ENCODE assay signal across 6 cellular contexts in the genomic region with DNA sequence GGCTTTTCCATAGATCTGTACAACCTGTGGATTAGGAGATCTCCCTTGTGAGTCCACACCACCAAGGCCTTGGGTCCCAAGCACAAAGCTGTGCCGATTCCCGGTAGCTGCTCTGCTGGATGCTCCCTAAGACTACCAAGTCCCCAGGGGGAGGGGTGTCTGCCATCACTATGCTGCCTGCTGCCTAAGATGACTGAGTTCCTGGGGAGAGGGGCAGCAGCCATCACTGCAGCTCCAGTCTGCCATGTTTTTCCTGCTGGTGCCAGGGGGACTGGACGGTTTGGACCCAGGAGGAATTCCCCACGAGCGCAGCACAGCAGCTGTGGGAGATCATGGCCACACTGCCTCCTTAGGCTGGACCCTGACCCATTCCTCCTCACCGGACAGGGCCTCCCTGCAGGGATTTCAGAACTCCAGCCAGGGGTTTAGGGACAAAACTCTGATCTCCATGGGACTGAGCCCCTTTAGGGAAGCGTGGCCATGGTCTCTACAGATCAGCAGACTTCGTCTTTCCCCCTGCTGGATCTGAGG.
"Had no signal": no experiment of that assay in that cellular context is flagged by ENCODE, and none has a peak within 500 bp of the region (broad histone marks: within the 10 kb centered on the region; RNA-seq: fewer than 3 reads in every experiment).

No MANE protein-coding gene starts in this region.

- H3K36me3 Mint-ChIP-seq: IgD-negative memory B cell had no signal

- H3K4me1 Mint-ChIP-seq: IgD-negative memory B cell had no signal

- DNase-seq: IMR-90, KBM-7 had no signal

- H3K4me3 Mint-ChIP-seq: IgD-negative memory B cell had no signal

- H3K27ac ChIP-seq: HL-60 had no signal

- H3K27me3 Mint-ChIP-seq: IgD-negative memory B cell had no signal

- H3K27ac Mint-ChIP-seq: IgD-negative memory B cell had no signal

- ATAC-seq: HepG2, K562 had no signal

- H3K4me3 ChIP-seq: K562 had no signal
